1 cellular context compared by ENCODE assay signal in the genomic region with DNA sequence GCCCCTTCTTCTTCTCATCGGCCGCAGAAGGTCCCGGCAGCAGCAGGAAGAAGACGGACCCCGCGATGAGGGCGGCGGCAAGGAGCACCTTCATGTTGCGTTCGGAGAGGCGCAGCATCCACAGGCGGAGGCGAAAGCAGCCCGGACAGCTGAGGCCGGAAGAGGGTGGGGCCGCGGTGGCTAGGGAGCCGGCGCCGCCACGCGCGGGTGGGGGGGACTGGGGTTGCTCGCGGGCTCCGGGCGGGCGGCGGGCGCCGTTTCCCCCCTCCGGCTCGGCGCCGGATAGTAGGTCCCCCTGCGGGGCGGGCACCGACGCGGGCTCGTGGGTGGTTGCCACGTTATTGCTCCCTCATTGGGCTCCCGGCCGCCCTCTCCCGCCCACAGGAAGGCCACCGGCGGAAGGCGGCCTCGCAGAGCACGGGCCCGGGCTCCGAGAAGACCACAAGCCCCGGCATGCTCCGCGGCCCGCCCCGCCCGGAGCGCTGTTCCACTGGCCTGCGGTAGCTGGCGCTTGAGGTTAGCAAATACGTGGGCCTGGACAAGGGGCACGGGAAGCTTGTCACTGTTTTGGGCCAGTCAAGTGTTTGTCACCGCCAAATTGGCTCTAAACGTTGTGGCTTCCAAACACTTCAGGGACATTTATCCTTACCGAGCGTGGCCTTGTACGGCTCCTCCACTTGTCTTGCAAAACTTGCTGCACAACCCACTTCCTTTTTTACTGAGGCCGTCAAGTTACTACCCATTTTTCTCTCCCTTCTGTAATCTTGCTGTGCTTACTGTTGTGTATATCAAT.
TF ChIP-seq lines count a peak whose summit lies in the region.

PPIB (minus strand) TSS at position 154 of the 793 bp plus-strand sequence; CDS start at position 118, 36 bp downstream.

TF ChIP-seq in HepG2, 621 proteins besides CTCF, POLR2A, EP300 and RAD21 (continued from another document and continues in another):
- TF ChIP-seq, protein P1, sequence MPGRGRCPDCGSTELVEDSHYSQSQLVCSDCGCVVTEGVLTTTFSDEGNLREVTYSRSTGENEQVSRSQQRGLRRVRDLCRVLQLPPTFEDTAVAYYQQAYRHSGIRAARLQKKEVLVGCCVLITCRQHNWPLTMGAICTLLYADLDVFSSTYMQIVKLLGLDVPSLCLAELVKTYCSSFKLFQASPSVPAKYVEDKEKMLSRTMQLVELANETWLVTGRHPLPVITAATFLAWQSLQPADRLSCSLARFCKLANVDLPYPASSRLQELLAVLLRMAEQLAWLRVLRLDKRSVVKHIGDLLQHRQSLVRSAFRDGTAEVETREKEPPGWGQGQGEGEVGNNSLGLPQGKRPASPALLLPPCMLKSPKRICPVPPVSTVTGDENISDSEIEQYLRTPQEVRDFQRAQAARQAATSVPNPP (CRISPR knock-in tag; IDR thresholded peaks at IDR 0.05), result no peak; the same call in 1 of the 2 replicates
- TF ChIP-seq SCMH1 (CRISPR knock-in tag; IDR thresholded peaks at IDR 0.05; ENCODE audit: borderline replicate concordance), result no peak
- TF ChIP-seq POLR2AphosphoS2 (IDR thresholded peaks at IDR 0.05; ENCODE audit: low read depth, low read length), result no peak
- TF ChIP-seq PAX8 (CRISPR knock-in tag; IDR thresholded peaks at IDR 0.05; ENCODE audit: borderline replicate concordance), result no peak; the same call in 1 of the 2 replicates
- no peak for TF ChIP-seq MYNN (CRISPR knock-in tag; IDR thresholded peaks at IDR 0.05; ENCODE audit: low read depth)
- TF ChIP-seq FOXA1 (IDR thresholded peaks at IDR 0.05), result no peak
- TF ChIP-seq FOXA1 (CRISPR knock-in tag; IDR thresholded peaks at IDR 0.05), result peak; percentile 3; the same call in 1 of the 2 replicates
- peak; percentile 59; the same call in 1 of the 2 replicates for TF ChIP-seq MED1 (CRISPR knock-in tag; IDR thresholded peaks at IDR 0.05)
- no peak for TF ChIP-seq ZFP36 (IDR thresholded peaks at IDR 0.05; ENCODE audit: borderline replicate concordance, low read depth, low read length, partially characterized antibody)
- TF ChIP-seq ZNF746 (CRISPR knock-in tag; IDR thresholded peaks at IDR 0.05), result 0 out of 2 replicates have a peak, but pooled peaks have one; percentile 24
- TF ChIP-seq ZBTB21 (CRISPR knock-in tag; IDR thresholded peaks at IDR 0.05), result no peak
- TF ChIP-seq ZNF549 (CRISPR knock-in tag; IDR thresholded peaks at IDR 0.05), result no peak
- no peak for TF ChIP-seq ZKSCAN1 (IDR thresholded peaks at IDR 0.05; ENCODE audit: low read length)
- TF ChIP-seq GLI4 (CRISPR knock-in tag; IDR thresholded peaks at IDR 0.05; ENCODE audit: borderline replicate concordance), result peak; percentile 72; the same call in 1 of the 2 replicates
- TF ChIP-seq KDM3A (CRISPR knock-in tag; IDR thresholded peaks at IDR 0.05; ENCODE audit: low read depth), result no peak
- TF ChIP-seq E2F1 (CRISPR knock-in tag; IDR thresholded peaks at IDR 0.05), result peak; percentile 89
- TF ChIP-seq ZBTB2 (CRISPR knock-in tag; IDR thresholded peaks at IDR 0.05; ENCODE audit: low read depth), result peak; percentile 84; the same call in 1 of the 2 replicates
- TF ChIP-seq IRX3 (CRISPR knock-in tag; IDR thresholded peaks at IDR 0.05; ENCODE audit: borderline replicate concordance, low read depth), result no peak
- TF ChIP-seq PAF1 (CRISPR knock-in tag; IDR thresholded peaks at IDR 0.05), result no peak
- no peak for TF ChIP-seq ZNF652 (CRISPR knock-in tag; IDR thresholded peaks at IDR 0.05; ENCODE audit: borderline replicate concordance, low read depth)
- no peak for TF ChIP-seq EZH2 (conservative IDR thresholded peaks at IDR 0.05; ENCODE audit: low read depth, low read length)
- TF ChIP-seq HDAC6 (IDR thresholded peaks at IDR 0.05; ENCODE audit: low read depth, low read length), result no peak
- TF ChIP-seq ZNF644 (CRISPR knock-in tag; IDR thresholded peaks at IDR 0.05; ENCODE audit: low read depth), result no peak
- TF ChIP-seq ZNF605 (CRISPR knock-in tag; IDR thresholded peaks at IDR 0.05), result peak; percentile 14; the same call in 1 of the 2 replicates
- TF ChIP-seq, protein P2, sequence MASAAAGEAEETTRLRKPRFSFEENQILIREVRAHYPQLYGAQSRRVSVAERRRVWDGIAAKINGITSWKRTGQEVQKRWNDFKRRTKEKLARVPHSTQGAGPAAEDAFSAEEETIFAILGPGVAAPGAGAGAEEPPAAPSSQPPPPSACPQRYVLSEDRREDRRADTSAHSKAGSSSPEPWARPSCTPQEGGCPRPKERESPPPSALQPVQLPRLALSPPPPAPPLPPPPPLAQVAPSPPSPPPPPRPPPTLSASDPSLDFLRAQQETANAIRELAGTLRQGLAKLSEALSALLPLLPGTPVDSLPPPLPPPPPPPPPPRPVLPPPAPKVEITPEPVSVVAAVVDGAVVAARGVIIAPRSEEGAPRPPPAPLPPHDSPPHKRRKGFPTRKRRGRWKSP (CRISPR knock-in tag; IDR thresholded peaks at IDR 0.05), result no peak
- TF ChIP-seq HHEX (CRISPR knock-in tag; IDR thresholded peaks at IDR 0.05), result no peak
- TF ChIP-seq RARG (CRISPR knock-in tag; IDR thresholded peaks at IDR 0.05; ENCODE audit: low read depth), result no peak
- TF ChIP-seq NR2C2 (CRISPR knock-in tag; IDR thresholded peaks at IDR 0.05; ENCODE audit: borderline replicate concordance), result peak; percentile 85
- TF ChIP-seq ZNF550 (CRISPR knock-in tag; IDR thresholded peaks at IDR 0.05; ENCODE audit: borderline replicate concordance), result no peak
- peak; percentile 79; the same call in 1 of the 2 replicates for TF ChIP-seq ZNF335 (CRISPR knock-in tag; IDR thresholded peaks at IDR 0.05)
- no peak for TF ChIP-seq IRF1 (CRISPR knock-in tag; IDR thresholded peaks at IDR 0.05; ENCODE audit: low read depth)
- TF ChIP-seq NFIB (CRISPR knock-in tag; IDR thresholded peaks at IDR 0.05; ENCODE audit: borderline replicate concordance), result no peak
- TF ChIP-seq PCBP2 (optimal IDR thresholded peaks at IDR 0.05; ENCODE audit: low read depth, low read length, poor library complexity, severe bottlenecking), result no peak
- no peak for TF ChIP-seq ISX (CRISPR knock-in tag; conservative IDR thresholded peaks at IDR 0.05)
- peak; percentile 56; the same call in 1 of the 2 replicates for TF ChIP-seq ZSCAN29 (CRISPR knock-in tag; conservative IDR thresholded peaks at IDR 0.05)
- 0 out of 2 replicates have a peak, but pooled peaks have one; percentile 52 for TF ChIP-seq ZNF430 (CRISPR knock-in tag; IDR thresholded peaks at IDR 0.05)
- no peak for TF ChIP-seq RBM22 (optimal IDR thresholded peaks at IDR 0.05; ENCODE audit: low read length)
- TF ChIP-seq SNRNP70 (IDR thresholded peaks at IDR 0.05; ENCODE audit: low read depth, low read length), result no peak
- no peak for TF ChIP-seq ZFP82 (CRISPR knock-in tag; IDR thresholded peaks at IDR 0.05; ENCODE audit: borderline replicate concordance)
- TF ChIP-seq HNRNPK (IDR thresholded peaks at IDR 0.05; ENCODE audit: low read depth, low read length, poor library complexity, severe bottlenecking), result peak; percentile 43
- no peak; the same call in 1 of the 2 replicates for TF ChIP-seq NRL (CRISPR knock-in tag; IDR thresholded peaks at IDR 0.05; ENCODE audit: borderline replicate concordance)
- no peak for TF ChIP-seq DNMT1 (CRISPR knock-in tag; IDR thresholded peaks at IDR 0.05)
- TF ChIP-seq HMGXB3 (CRISPR knock-in tag; IDR thresholded peaks at IDR 0.05; ENCODE audit: borderline replicate concordance), result no peak
- TF ChIP-seq ZBTB42 (CRISPR knock-in tag; IDR thresholded peaks at IDR 0.05), result 0 out of 2 replicates have a peak, but pooled peaks have one; percentile 52
- TF ChIP-seq MIER2 (CRISPR knock-in tag; IDR thresholded peaks at IDR 0.05), result peak; percentile 48; the same call in 1 of the 2 replicates
- TF ChIP-seq ZNF234 (CRISPR knock-in tag; conservative IDR thresholded peaks at IDR 0.05), result no peak
- peak; percentile 37; the same call in 1 of the 2 replicates for TF ChIP-seq RXRA (CRISPR knock-in tag; IDR thresholded peaks at IDR 0.05)
- peak; percentile 88 for TF ChIP-seq HNRNPLL (IDR thresholded peaks at IDR 0.05; ENCODE audit: low read depth, low read length, poor library complexity, severe bottlenecking)
- peak; percentile 75; the same call in 1 of the 2 replicates for TF ChIP-seq EED (CRISPR knock-in tag; IDR thresholded peaks at IDR 0.05)
- peak; percentile 84; the same call in 1 of the 2 replicates for TF ChIP-seq LBX2 (CRISPR knock-in tag; IDR thresholded peaks at IDR 0.05; ENCODE audit: borderline replicate concordance)
- TF ChIP-seq, protein P3, sequence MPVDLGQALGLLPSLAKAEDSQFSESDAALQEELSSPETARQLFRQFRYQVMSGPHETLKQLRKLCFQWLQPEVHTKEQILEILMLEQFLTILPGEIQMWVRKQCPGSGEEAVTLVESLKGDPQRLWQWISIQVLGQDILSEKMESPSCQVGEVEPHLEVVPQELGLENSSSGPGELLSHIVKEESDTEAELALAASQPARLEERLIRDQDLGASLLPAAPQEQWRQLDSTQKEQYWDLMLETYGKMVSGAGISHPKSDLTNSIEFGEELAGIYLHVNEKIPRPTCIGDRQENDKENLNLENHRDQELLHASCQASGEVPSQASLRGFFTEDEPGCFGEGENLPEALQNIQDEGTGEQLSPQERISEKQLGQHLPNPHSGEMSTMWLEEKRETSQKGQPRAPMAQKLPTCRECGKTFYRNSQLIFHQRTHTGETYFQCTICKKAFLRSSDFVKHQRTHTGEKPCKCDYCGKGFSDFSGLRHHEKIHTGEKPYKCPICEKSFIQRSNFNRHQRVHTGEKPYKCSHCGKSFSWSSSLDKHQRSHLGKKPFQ (CRISPR knock-in tag; IDR thresholded peaks at IDR 0.05; ENCODE audit: insufficient replicate concordance), result no peak
- TF ChIP-seq ZBTB44 (CRISPR knock-in tag; IDR thresholded peaks at IDR 0.05), result no peak
- no peak for TF ChIP-seq THYN1 (CRISPR knock-in tag; IDR thresholded peaks at IDR 0.05; ENCODE audit: borderline replicate concordance, low read depth)
